Comparison of ENCODE assay signal across 23 cellular contexts in genomic region chr9:137802521-137803243, GRCh38.
A peak's percentile ranks its signal among the peaks of the same experiment; 100 is the strongest.
DNase-seq lines count a peak whose midpoint lies in the region; ATAC-seq, FAIRE-seq and TF ChIP-seq lines count a peak whose summit lies in the region.
"Had no signal": no experiment of that assay in that cellular context is flagged by ENCODE, and none has a peak within 500 bp of the region (broad histone marks: within the 10 kb centered on the region; RNA-seq: fewer than 3 reads in every experiment).

No MANE protein-coding gene starts in this region.

- SMC1A ChIA-PET in GM12878 (lab: Charles Lee; ENCODE audit: uncharacterized antibody, unreplicated experiment) = no interaction called here

- in situ Hi-C loops in GM12878 (cut with MboI) = no loop called here

- no peak overlapping the region for H3K4me3 Mint-ChIP-seq in natural killer cell
- no peak overlapping the region for H3K4me3 Mint-ChIP-seq in natural killer cell treated with Interleukin-12 subunit alpha and Interleukin-12 subunit beta and Interleukin-15 and Interleukin-18, amount 100 ng/mL, for 72 hours
- no peak overlapping the region for H3K4me3 Mint-ChIP-seq in naive thymus-derived CD4-positive, alpha-beta T cell
- no peak overlapping the region for H3K4me3 Mint-ChIP-seq in activated CD4-positive, alpha-beta T cell treated with anti-CD3 and anti-CD28 coated beads, Interleukin-2, amount 10 ng/mL, durations not matched to agents 7 days and 5 days
- H3K4me3 Mint-ChIP-seq: CD4-positive, CD25-positive, alpha-beta regulatory T cell had no signal

- no peak overlapping the region for H2BK15ac ChIP-seq in neuronal stem cell (ENCODE audit: low read length)

- H3K23ac ChIP-seq in neuronal stem cell (ENCODE audit: low read depth, low read length, poor library complexity) = no peak overlapping the region

- no peak overlapping the region for H2BK5ac ChIP-seq in neuronal stem cell (ENCODE audit: low read length)

- BruUV-seq in GM12878 (replicated peaks; lab: Mats Ljungman, UMichigan) = TSS peak; percentile 43

- no peak overlapping the region for H2BK120ac ChIP-seq in neuronal stem cell (ENCODE audit: low read depth, low read length)

- no peak overlapping the region for H3K14ac ChIP-seq in neuronal stem cell (ENCODE audit: low read length)

- peaks cover 1 to 18% of the 10 kb centered on the region in 2 donors for H3K4me1 Mint-ChIP-seq in natural killer cell
- H3K4me1 Mint-ChIP-seq in natural killer cell treated with Interleukin-12 subunit alpha and Interleukin-12 subunit beta and Interleukin-15 and Interleukin-18, amount 100 ng/mL, for 72 hours (ENCODE audit: low read depth in 2 of 2) = peaks cover 12 to 14% of the 10 kb centered on the region in 2 donors
- H3K4me1 Mint-ChIP-seq in naive thymus-derived CD4-positive, alpha-beta T cell = peaks cover 7 to 22% (median 14%) of the 10 kb centered on the region in 7 donors
- peaks cover 7% of the 10 kb centered on the region for H3K4me1 Mint-ChIP-seq in activated CD4-positive, alpha-beta T cell treated with anti-CD3 and anti-CD28 coated beads, Interleukin-2, amount 10 ng/mL, durations not matched to agents 7 days and 5 days

- no peaks in the 10 kb centered on the region for H3K79me2 ChIP-seq in GM12878 (ENCODE audit: control insufficient read depth, insufficient read depth, low read length)

- no peaks in the 10 kb centered on the region for H3K36me3 Mint-ChIP-seq in natural killer cell
- H3K36me3 Mint-ChIP-seq in natural killer cell treated with Interleukin-12 subunit alpha and Interleukin-12 subunit beta and Interleukin-15 and Interleukin-18, amount 100 ng/mL, for 72 hours = peaks cover 5% of the 10 kb centered on the region
- peaks cover 13 to 58% (median 47%) of the 10 kb centered on the region in 5 donors for H3K36me3 Mint-ChIP-seq in naive thymus-derived CD4-positive, alpha-beta T cell
- peaks cover 47% of the 10 kb centered on the region for H3K36me3 Mint-ChIP-seq in activated CD4-positive, alpha-beta T cell treated with anti-CD3 and anti-CD28 coated beads, Interleukin-2, amount 10 ng/mL, durations not matched to agents 7 days and 5 days (ENCODE audit: low read depth)

- intact Hi-C loops in natural killer cell (cut with micrococcal nuclease) (no loop called here), GM12878 (cut with micrococcal nuclease; ENCODE audit: unreplicated experiment) (no loop called here)
- intact Hi-C loops in naive thymus-derived CD4-positive, alpha-beta T cell (cut with micrococcal nuclease) = no loop called here

- WGBS in GM12878 (ENCODE audit: insufficient coverage, insufficient replicate concordance, low lambda C conversion rate, missing lambda C conversion rate) = 97% methylated on average over 19 of the region's 19 CpGs
- WGBS in neuronal stem cell (ENCODE audit: extremely low coverage in 2 of 2, insufficient read length in 2 of 2, insufficient replicate concordance in 1 of 2), 2 donors = no CpG with 5 or more reads among the region's 19 CpGs

- peak overlapping the region; percentile 41 to 51 for H3K27ac Mint-ChIP-seq in natural killer cell
- peak overlapping the region in 1 of 2 donors; percentile 54 for H3K27ac Mint-ChIP-seq in natural killer cell treated with Interleukin-12 subunit alpha and Interleukin-12 subunit beta and Interleukin-15 and Interleukin-18, amount 100 ng/mL, for 72 hours
- peak overlapping the region in 3 of 9 donors; percentile 18 to 38 (median 28) for H3K27ac Mint-ChIP-seq in naive thymus-derived CD4-positive, alpha-beta T cell
- no peak overlapping the region for H3K27ac Mint-ChIP-seq in activated CD4-positive, alpha-beta T cell treated with anti-CD3 and anti-CD28 coated beads, Interleukin-2, amount 10 ng/mL, durations not matched to agents 7 days and 5 days

- RAD21 ChIA-PET in GM12878 (lab: Charles Lee; ENCODE audit: unreplicated experiment) = no interaction called here

- H3K4ac ChIP-seq in neuronal stem cell (ENCODE audit: low read length) = no peak overlapping the region

- H4K8ac ChIP-seq in neuronal stem cell (ENCODE audit: low read depth, low read length) = no peak overlapping the region

- H3K27ac ChIP-seq in GM12878 (ENCODE audit: control insufficient read depth, insufficient read depth) (no peak overlapping the region), neuronal stem cell (replicated peaks; ENCODE audit: low read length) (no peak overlapping the region)
- H3K27ac ChIP-seq in naive thymus-derived CD4-positive, alpha-beta T cell (ENCODE audit: low read depth, low read length) = no peak overlapping the region
- H3K27ac ChIP-seq: GM23248, HL-60 had no signal

- H4K20me1 ChIP-seq in GM12878 (ENCODE audit: control insufficient read depth, insufficient read depth) = no peaks in the 10 kb centered on the region; the same call in 1 of the 2 replicates

- H2AFZ ChIP-seq in GM12878 (ENCODE audit: control insufficient read depth, low read depth, low read length) (no peak overlapping the region), neuronal stem cell (ENCODE audit: low read length) (no peak overlapping the region)
- H2AFZ ChIP-seq: GM23248 had no signal

- CTCF ChIA-PET in GM12878 (lab: Yijun Ruan, JAX) = no interaction called here
- CTCF ChIA-PET in naive thymus-derived CD4-positive, alpha-beta T cell (lab: Charles Lee) = no interaction called here
- CTCF ChIA-PET in activated CD4-positive, alpha-beta T cell treated with anti-CD3 and anti-CD28 coated beads, Interleukin-2, amount 10 ng/mL, durations not matched to agents 7 days and 5 days (lab: Charles Lee) = interaction anchor here (0.6 to 1.0 kb wide), 2 partner anchors 13 to 165 kb away, joined by 3 read pairs; no protein-coding TSS in a partner anchor

- peak overlapping the region; percentile 48 for H3K18ac ChIP-seq in neuronal stem cell (ENCODE audit: low read length)

- no peak overlapping the region for H4K91ac ChIP-seq in neuronal stem cell (ENCODE audit: low read depth, low read length, poor library complexity)

- H3K4me3 ChIP-seq in GM12878 (no peak overlapping the region), neuronal stem cell (ENCODE audit: low read length in 2 of 2) (peak overlapping the region in 1 of 2 donors; percentile 8)
- H3K4me3 ChIP-seq in naive thymus-derived CD4-positive, alpha-beta T cell (ENCODE audit: low read length) = no peak overlapping the region
- H3K4me3 ChIP-seq: GM23248 had no signal

- DNase-seq in natural killer cell (no peak), GM12878 (ENCODE audit: low read depth, low spot score) (no peak), neuronal stem cell (ENCODE audit: low spot score) (no peak)
- DNase-seq in natural killer cell treated with Interleukin-12 subunit alpha and Interleukin-12 subunit beta and Interleukin-15 and Interleukin-18, amount 100 ng/mL, for 72 hours (ENCODE audit: low spot score) = no peak
- DNase-seq in naive thymus-derived CD4-positive, alpha-beta T cell = no peak
- no peak for DNase-seq in activated CD4-positive, alpha-beta T cell treated with anti-CD3 and anti-CD28 coated beads, Interleukin-2, amount 10 ng/mL, durations not matched to agents 7 days and 5 days
- no peak for DNase-seq in NK-92 treated with Interleukin-12 subunit alpha and Interleukin-12 subunit beta, amount 100 ng/mL, for 24 hours (lab: John Stamatoyannopoulos, UW)
- DNase-seq: CD4-positive, CD25-positive, alpha-beta regulatory T cell; COR-L47; DMS 273 treated with DMSO at 0.1 percent for 48 hours; DMS79 treated with DMSO at 0.1 percent for 48 hours; GM23248; HCEC 1CT; KBM-7; NCI-H1092; NCI-H146; NCI-H2029; NCI-H226; NCI-H510A treated with DMSO at 0.1 percent for 48 hours; NCI-H748 treated with DMSO at 0.1 percent for 48 hours had no signal

- H3K27me3 Mint-ChIP-seq in natural killer cell (ENCODE audit: low read depth in 2 of 2) = no peaks in the 10 kb centered on the region
- H3K27me3 Mint-ChIP-seq in natural killer cell treated with Interleukin-12 subunit alpha and Interleukin-12 subunit beta and Interleukin-15 and Interleukin-18, amount 100 ng/mL, for 72 hours = no peaks in the 10 kb centered on the region
- no peaks in the 10 kb centered on the region for H3K27me3 Mint-ChIP-seq in naive thymus-derived CD4-positive, alpha-beta T cell
- no peaks in the 10 kb centered on the region for H3K27me3 Mint-ChIP-seq in activated CD4-positive, alpha-beta T cell treated with anti-CD3 and anti-CD28 coated beads, Interleukin-2, amount 10 ng/mL, durations not matched to agents 7 days and 5 days
- H3K27me3 Mint-ChIP-seq: CD4-positive, CD25-positive, alpha-beta regulatory T cell had no signal

- no peak for TF ChIP-seq RAD21 in GM12878 (IDR thresholded peaks at IDR 0.05; ENCODE audit: insufficient read depth, low read depth, low read length)

- POLR2A ChIA-PET in GM12878 (lab: Charles Lee) = no interaction called here
- POLR2A ChIA-PET in naive thymus-derived CD4-positive, alpha-beta T cell (lab: Charles Lee) = no interaction called here
- POLR2A ChIA-PET in activated CD4-positive, alpha-beta T cell treated with anti-CD3 and anti-CD28 coated beads, Interleukin-2, amount 10 ng/mL, durations not matched to agents 7 days and 5 days (lab: Charles Lee) = no interaction called here

- TF ChIP-seq CTCF in natural killer cell (IDR thresholded peaks at IDR 0.05) = no peak
- no peak for TF ChIP-seq CTCF in GM12878 (IDR thresholded peaks at IDR 0.05 in 2 of 3, conservative IDR thresholded peaks at IDR 0.05 in 1 of 3; ENCODE audit: control insufficient read depth in 2 of 3, extremely low read depth in 1 of 3, insufficient read depth in 1 of 3, low read depth in 3 of 3, low read length in 3 of 3)

- no peak overlapping the region for H3K4me2 ChIP-seq in GM12878 (ENCODE audit: control insufficient read depth, insufficient read depth)
- H3K4me2 ChIP-seq in neuronal stem cell (ENCODE audit: insufficient read depth, low read length, poor library complexity, severe bottlenecking) = no peak overlapping the region

- TF ChIP-seq EP300 in GM12878 (IDR thresholded peaks at IDR 0.05; ENCODE audit: borderline replicate concordance in 1 of 2, control insufficient read depth in 1 of 2, low read depth in 2 of 2, low read length in 2 of 2) = no peak

- no peaks in the 10 kb centered on the region for H3K4me1 ChIP-seq in GM12878 (ENCODE audit: control insufficient read depth, insufficient read depth, low read length)
- H3K4me1 ChIP-seq in neuronal stem cell (ENCODE audit: control insufficient read depth in 2 of 2, insufficient read depth in 1 of 2, low read depth in 1 of 2, low read length in 2 of 2) = no peaks in the 10 kb centered on the region
- H3K4me1 ChIP-seq in naive thymus-derived CD4-positive, alpha-beta T cell (ENCODE audit: control insufficient read depth in 2 of 2, insufficient read depth in 2 of 2, low read length in 2 of 2) = no peaks in the 10 kb centered on the region

- H2BK12ac ChIP-seq in neuronal stem cell (ENCODE audit: low read length) = no peak overlapping the region

- no peaks in the 10 kb centered on the region for H3K9me3 ChIP-seq in GM12878 (replicated peaks; ENCODE audit: control insufficient read depth, insufficient read depth, low read length)
- H3K9me3 ChIP-seq in neuronal stem cell (replicated peaks in 1 of 2; ENCODE audit: control insufficient read depth in 2 of 2, insufficient read depth in 1 of 2, low read depth in 1 of 2, low read length in 2 of 2) = peaks cover 4 to 19% of the 10 kb centered on the region in 2 donors
- no peaks in the 10 kb centered on the region for H3K9me3 ChIP-seq in naive thymus-derived CD4-positive, alpha-beta T cell (ENCODE audit: control insufficient read depth in 2 of 3, low read length in 3 of 3)

- H3K36me3 ChIP-seq in GM12878 (ENCODE audit: control insufficient read depth in 2 of 2, insufficient read depth in 2 of 2, low read length in 1 of 2) = peaks cover 24 to 26% of the 10 kb centered on the region in 2 experiments; a peak in 3 of 4 replicates
- peaks cover 52 to 89% of the 10 kb centered on the region in 2 donors for H3K36me3 ChIP-seq in neuronal stem cell (replicated peaks in 1 of 2; ENCODE audit: control insufficient read depth in 2 of 2, insufficient read depth in 2 of 2, low read length in 2 of 2)
- H3K36me3 ChIP-seq in naive thymus-derived CD4-positive, alpha-beta T cell (ENCODE audit: control insufficient read depth in 2 of 3, insufficient read depth in 3 of 3, low read length in 3 of 3) = peaks cover 0 to 62% (median 10%) of the 10 kb centered on the region in 3 experiments

- TF ChIP-seq POLR2A in GM12878 (IDR thresholded peaks at IDR 0.05; ENCODE audit: low read depth, low read length) = no peak

- no peak overlapping the region for H2AK5ac ChIP-seq in neuronal stem cell (ENCODE audit: low read depth, low read length)

- ATAC-seq in natural killer cell (no peak), GM12878 (no peak)
- ATAC-seq in natural killer cell treated with Interleukin-12 subunit alpha and Interleukin-12 subunit beta and Interleukin-15 and Interleukin-18, amount 100 ng/mL, for 72 hours = no peak
- no peak for ATAC-seq in naive thymus-derived CD4-positive, alpha-beta T cell
- ATAC-seq: Right ventricle myocardium inferior had no signal

- H3K9ac ChIP-seq in GM12878 (ENCODE audit: control insufficient read depth, insufficient read depth, low read length) = no peak overlapping the region
- H3K9ac ChIP-seq in neuronal stem cell (ENCODE audit: low read depth, low read length, poor library complexity) = no peak overlapping the region
- H3K9ac ChIP-seq: GM23248 had no signal

- H3K27me3 ChIP-seq in GM12878 (replicated peaks in 1 of 2; ENCODE audit: control insufficient read depth in 2 of 2, insufficient read depth in 2 of 2, low read length in 1 of 2) = no peaks in the 10 kb centered on the region
- H3K27me3 ChIP-seq in neuronal stem cell (ENCODE audit: control insufficient read depth in 3 of 3, insufficient read depth in 3 of 3, low read depth in 1 of 3, low read length in 3 of 3) = no peaks in the 10 kb centered on the region
- no peaks in the 10 kb centered on the region for H3K27me3 ChIP-seq in naive thymus-derived CD4-positive, alpha-beta T cell (ENCODE audit: control insufficient read depth in 2 of 2, insufficient read depth in 2 of 2, low read length in 2 of 2)

- no peak for FAIRE-seq in GM12878 (lab: Jason Lieb, UNC)
- FAIRE-seq: RCC 7860 had no signal

- H3K9me3 Mint-ChIP-seq in natural killer cell = no peaks in the 10 kb centered on the region
- H3K9me3 Mint-ChIP-seq in natural killer cell treated with Interleukin-12 subunit alpha and Interleukin-12 subunit beta and Interleukin-15 and Interleukin-18, amount 100 ng/mL, for 72 hours = no peaks in the 10 kb centered on the region
- H3K9me3 Mint-ChIP-seq in naive thymus-derived CD4-positive, alpha-beta T cell = no peaks in the 10 kb centered on the region
- no peaks in the 10 kb centered on the region for H3K9me3 Mint-ChIP-seq in activated CD4-positive, alpha-beta T cell treated with anti-CD3 and anti-CD28 coated beads, Interleukin-2, amount 10 ng/mL, durations not matched to agents 7 days and 5 days
- H3K9me3 Mint-ChIP-seq: CD4-positive, CD25-positive, alpha-beta regulatory T cell had no signal

- peaks cover 6% of the 10 kb centered on the region for H3K79me1 ChIP-seq in neuronal stem cell (ENCODE audit: low read depth, low read length)
